In genomic region chr9:77188242-77188641, GRCh38 we compare ENCODE assay signal across 8 cellular contexts.
"Had no signal": no experiment of that assay in that cellular context is flagged by ENCODE, and none has a peak within 500 bp of the region (broad histone marks: within the 10 kb centered on the region; RNA-seq: fewer than 3 reads in every experiment).

No MANE protein-coding gene starts in this region.

- DNase-seq: IMR-90, Karpas-422, KBM-7, KG1 had no signal

- H3K27ac Mint-ChIP-seq: IgD-negative memory B cell had no signal

- FAIRE-seq: HepG2 had no signal

- H3K4me3 Mint-ChIP-seq: IgD-negative memory B cell had no signal

- H3K27me3 Mint-ChIP-seq: IgD-negative memory B cell had no signal

- H3K4me2 ChIP-seq: KMS-11 had no signal

- H3K27ac ChIP-seq: HL-60, KMS-11 had no signal

- H3K9ac ChIP-seq: KMS-11 had no signal

- ATAC-seq: HepG2 had no signal
